In genomic region chr15:44726568-44727461, GRCh38 we compare ENCODE assay signal across 1 cellular context.
TF ChIP-seq lines count a peak whose summit lies in the region.

No MANE protein-coding gene starts in this region.

TF ChIP-seq in GM12878, 131 proteins besides CTCF, POLR2A, EP300 and RAD21 (continued from another document):
- no peak for TF ChIP-seq BCL3 (IDR thresholded peaks at IDR 0.05; ENCODE audit: borderline replicate concordance, insufficient read depth, low read depth, low read length, poor library complexity, severe bottlenecking)
- no peak for TF ChIP-seq E2F4 (IDR thresholded peaks at IDR 0.05; ENCODE audit: low read depth, low read length)
- TF ChIP-seq ZNF207 (IDR thresholded peaks at IDR 0.05; ENCODE audit: borderline replicate concordance) = no peak
- TF ChIP-seq RFX5 (IDR thresholded peaks at IDR 0.05; ENCODE audit: low read depth, low read length) = no peak
- peak; percentile 65 for TF ChIP-seq CREB1 (IDR thresholded peaks at IDR 0.05; ENCODE audit: low read depth)
- no peak for TF ChIP-seq NR2C2 (IDR thresholded peaks at IDR 0.05; ENCODE audit: borderline replicate concordance, control insufficient read depth, insufficient read length, low read depth)
- TF ChIP-seq CEBPZ (IDR thresholded peaks at IDR 0.05; ENCODE audit: low read depth, low read length) = no peak
- no peak for TF ChIP-seq CHD4 (IDR thresholded peaks at IDR 0.05)
- TF ChIP-seq SMAD5 (IDR thresholded peaks at IDR 0.05; ENCODE audit: low read depth) = peak; percentile 98
- TF ChIP-seq RUNX3 (IDR thresholded peaks at IDR 0.05; ENCODE audit: low read length) = peak; percentile 59
- TF ChIP-seq JUNB (IDR thresholded peaks at IDR 0.05) = peak; percentile 80
- TF ChIP-seq RCOR1 (conservative IDR thresholded peaks at IDR 0.05; ENCODE audit: low read depth, low read length) = no peak
- TF ChIP-seq IRF5 (IDR thresholded peaks at IDR 0.05; ENCODE audit: borderline replicate concordance) = no peak
- no peak for TF ChIP-seq SMARCA5 (IDR thresholded peaks at IDR 0.05)
- peak; percentile 76; the same call in 1 of the 2 replicates for TF ChIP-seq TCF3 (IDR thresholded peaks at IDR 0.05; ENCODE audit: borderline replicate concordance, insufficient read depth, low read depth, low read length)
- peak; percentile 90; the same call in 1 of the 2 replicates for TF ChIP-seq WRNIP1 (IDR thresholded peaks at IDR 0.05; ENCODE audit: borderline replicate concordance, low read depth, low read length)
- TF ChIP-seq FOS (IDR thresholded peaks at IDR 0.05; ENCODE audit: borderline replicate concordance, extremely low read depth, insufficient read length) = no peak
- no peak for TF ChIP-seq NFYA (IDR thresholded peaks at IDR 0.05; ENCODE audit: borderline replicate concordance, low read depth, low read length)
- peak; percentile 72 for TF ChIP-seq FOXM1 (IDR thresholded peaks at IDR 0.05; ENCODE audit: low read depth, low read length)
- no peak for TF ChIP-seq ZNF274 (IDR thresholded peaks at IDR 0.05; ENCODE audit: insufficient read depth, insufficient read length)
- peak; percentile 81 for TF ChIP-seq SMAD1 (IDR thresholded peaks at IDR 0.05; ENCODE audit: low read depth, partially characterized antibody)
- TF ChIP-seq FOXK2 (IDR thresholded peaks at IDR 0.05) = no peak
- no peak for TF ChIP-seq USF1 (IDR thresholded peaks at IDR 0.05; ENCODE audit: borderline replicate concordance, extremely low read length, insufficient read depth, low read depth, low read length)
